13 cellular contexts compared by ENCODE assay signal in genomic region chr22:32193346-32193745, GRCh38. TPM values are rescaled to one million over a fixed set of nuclear protein-coding genes. Genes with fewer than 3 reads are reported as not detected.
DNase-seq lines count a peak whose midpoint lies in the region; ATAC-seq and TF ChIP-seq lines count a peak whose summit lies in the region.
"Not testable (repeated sequence)": the region's sequence is repeated elsewhere in the genome, so short reads cannot be mapped to it uniquely, and the experiment has no call there.
"Had no signal": no experiment of that assay in that cellular context is flagged by ENCODE, and none has a peak within 500 bp of the region (broad histone marks: within the 10 kb centered on the region; RNA-seq: fewer than 3 reads in every experiment).

No MANE protein-coding gene starts in this region.

- CTCF ChIA-PET in activated CD8-positive, alpha-beta T cell treated with anti-CD3 and anti-CD28 coated beads, Interleukin-2, amount 10 ng/mL, durations not matched to agents 7 days and 5 days (lab: Charles Lee) = not testable (repeated sequence)

- not testable (repeated sequence) for ATAC-seq in activated CD8-positive, alpha-beta T cell treated with anti-CD3 and anti-CD28 coated beads, Interleukin-2, amount 10 ng/mL, durations not matched to agents 7 days and 5 days

- POLR2A ChIA-PET in activated CD8-positive, alpha-beta T cell treated with anti-CD3 and anti-CD28 coated beads, Interleukin-2, amount 10 ng/mL, durations not matched to agents 7 days and 5 days (lab: Charles Lee) = not testable (repeated sequence)

- intact Hi-C loops in cardiac septum (cut with DNase I) = not testable (repeated sequence)

- not testable (repeated sequence) for TF ChIP-seq CTCF in osteocyte (IDR thresholded peaks at IDR 0.05); type B pancreatic cell (conservative IDR thresholded peaks at IDR 0.05)

- not testable (repeated sequence) for H3K36me3 Mint-ChIP-seq in activated CD8-positive, alpha-beta T cell treated with anti-CD3 and anti-CD28 coated beads, Interleukin-2, amount 10 ng/mL, durations not matched to agents 7 days and 5 days (ENCODE audit: low read depth); osteocyte (ENCODE audit: unreplicated experiment); type B pancreatic cell

- in situ Hi-C loops in Caki2 (cut with HindIII; ENCODE audit: low pct_unique_long_range_greater_than_20kb, low sequenced_read_pairs) = not testable (repeated sequence)

- H3K4me1 Mint-ChIP-seq in activated CD8-positive, alpha-beta T cell treated with anti-CD3 and anti-CD28 coated beads, Interleukin-2, amount 10 ng/mL, durations not matched to agents 7 days and 5 days (ENCODE audit: low read depth); osteocyte (ENCODE audit: unreplicated experiment); type B pancreatic cell (ENCODE audit: unreplicated experiment): not testable (repeated sequence)

- peak; percentile 37 for DNase-seq in Caki2 (ENCODE audit: low read depth)
- peak; percentile 8 for DNase-seq in activated CD8-positive, alpha-beta T cell treated with anti-CD3 and anti-CD28 coated beads, Interleukin-2, amount 10 ng/mL, durations not matched to agents 7 days and 5 days
- DNase-seq in cardiac septum (ENCODE audit: low spot score) = peak; percentile 33
- peak; percentile 69 for DNase-seq in osteocyte (ENCODE audit: extremely low spot score, unreplicated experiment)
- DNase-seq in type B pancreatic cell (ENCODE audit: extremely low spot score, unreplicated experiment) = peak; percentile 47

- peaks cover 21% of the 10 kb centered on the region for H3K27me3 Mint-ChIP-seq in activated CD8-positive, alpha-beta T cell treated with anti-CD3 and anti-CD28 coated beads, Interleukin-2, amount 10 ng/mL, durations not matched to agents 7 days and 5 days (ENCODE audit: low read depth)
- not testable (repeated sequence) for H3K27me3 Mint-ChIP-seq in osteocyte (ENCODE audit: unreplicated experiment)
- H3K27me3 Mint-ChIP-seq in type B pancreatic cell = peaks cover 51% of the 10 kb centered on the region

- H3K4me3 Mint-ChIP-seq in activated CD8-positive, alpha-beta T cell treated with anti-CD3 and anti-CD28 coated beads, Interleukin-2, amount 10 ng/mL, durations not matched to agents 7 days and 5 days; osteocyte (ENCODE audit: unreplicated experiment); type B pancreatic cell: not testable (repeated sequence)

- H3K9me3 Mint-ChIP-seq in activated CD8-positive, alpha-beta T cell treated with anti-CD3 and anti-CD28 coated beads, Interleukin-2, amount 10 ng/mL, durations not matched to agents 7 days and 5 days (ENCODE audit: insufficient read depth); osteocyte (ENCODE audit: unreplicated experiment); type B pancreatic cell: not testable (repeated sequence)

- H3K27ac Mint-ChIP-seq in activated CD8-positive, alpha-beta T cell treated with anti-CD3 and anti-CD28 coated beads, Interleukin-2, amount 10 ng/mL, durations not matched to agents 7 days and 5 days; osteocyte (ENCODE audit: unreplicated experiment); type B pancreatic cell: not testable (repeated sequence)

RNA-seq across cellular contexts. Expression of gene RFPL2, which starts 11.5 kb away (rescaled TPM):
- total RNA-seq in Caki2 (2014; rRNA removed; shearing (Covaris generic); ENCODE audit: low replicate concordance) = 0.49 and 2.8 TPM in 2 replicates
- total RNA-seq in activated CD8-positive, alpha-beta T cell treated with anti-CD3 and anti-CD28 coated beads, Interleukin-2, amount 10 ng/mL, durations not matched to agents 7 days and 5 days = not detected
- total RNA-seq in cardiac septum (not detected), osteocyte (not detected in 2 replicates), type B pancreatic cell (ENCODE audit: low replicate concordance) (0.43 and 0.69 TPM in 2 replicates)
- total RNA-seq: A172; B cell; Caco-2; CD8-positive, alpha-beta T cell; Daoy; GM12878 had no signal

RNA-seq across cellular contexts. Expression of gene C22orf42, which starts 34.2 kb away (rescaled TPM):
- total RNA-seq in Caki2 (2014; rRNA removed; shearing (Covaris generic); ENCODE audit: low replicate concordance) = not detected in 2 replicates
- total RNA-seq in activated CD8-positive, alpha-beta T cell treated with anti-CD3 and anti-CD28 coated beads, Interleukin-2, amount 10 ng/mL, durations not matched to agents 7 days and 5 days = not detected
- total RNA-seq in cardiac septum = not detected
- total RNA-seq in osteocyte = not detected in 2 replicates
- total RNA-seq in type B pancreatic cell (ENCODE audit: low replicate concordance) = 2.1 and 4.6 TPM in 2 replicates
- total RNA-seq: A172; B cell; Caco-2; CD4-positive, alpha-beta T cell; CD8-positive, alpha-beta T cell; Daoy; G401; GM12878 had no signal

Comparison
In these comparisons a context has a peak if more than half of its experiments do, and no peak if none do; other contexts are left out.
1. DNase-seq: peak in every context shown above with its lines; median percentile 69 in osteocyte; 47 in type B pancreatic cell; 37 in Caki2; 33 in cardiac septum; 8 in activated CD8-positive, alpha-beta T cell treated with anti-CD3 and anti-CD28 coated beads, Interleukin-2, amount 10 ng/mL, durations not matched to agents 7 days and 5 days.